ENCODE assay signal across 18 cellular contexts in the genomic region with DNA sequence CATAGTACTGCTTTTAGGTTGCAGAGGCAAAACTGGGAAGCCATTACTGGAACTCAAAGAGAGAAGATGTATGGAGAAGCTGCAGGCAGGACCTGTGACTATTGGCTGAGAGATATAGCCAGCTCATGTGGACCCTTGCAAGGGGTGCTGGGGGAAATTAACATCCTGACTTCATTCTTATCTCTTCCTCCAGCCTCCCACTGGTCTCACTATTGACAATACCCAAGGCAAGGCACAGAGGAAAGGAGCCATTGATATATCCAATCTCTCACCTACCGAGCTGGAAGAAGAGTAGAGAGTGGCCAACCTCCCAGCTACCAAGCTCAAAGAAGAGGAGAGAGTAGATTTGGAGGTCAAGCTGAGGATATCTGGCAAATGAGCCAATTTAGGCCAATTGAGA.
"Had no signal": no experiment of that assay in that cellular context is flagged by ENCODE, and none has a peak within 500 bp of the region (broad histone marks: within the 10 kb centered on the region; RNA-seq: fewer than 3 reads in every experiment).

No MANE protein-coding gene starts in this region.

- H3K9me3 ChIP-seq: adrenal gland, esophagus muscularis mucosa, right lobe of liver, uterus had no signal

- H3K27ac Mint-ChIP-seq: activated CD4-positive, alpha-beta memory T cell treated with anti-CD3 and anti-CD28 coated beads for 36 hours; activated naive CD4-positive, alpha-beta T cell treated with anti-CD3 and anti-CD28 coated beads, Interleukin-2, amount 50 U/mL, for 24 hours; natural killer cell treated with Interleukin-12 subunit alpha and Interleukin-12 subunit beta and Interleukin-15 and Interleukin-18, amount 100 ng/mL, for 72 hours; stimulated activated naive CD8-positive, alpha-beta T cell treated with anti-CD3 and anti-CD28 coated beads, Interleukin-15, amount 100 ng/mL, for 72 hours had no signal

- H3K36me3 ChIP-seq: adrenal gland, cardiac muscle cell, esophagus muscularis mucosa, right lobe of liver, uterus had no signal

- H3K4me1 Mint-ChIP-seq: activated naive CD4-positive, alpha-beta T cell treated with anti-CD3 and anti-CD28 coated beads, Interleukin-2, amount 50 U/mL, for 24 hours; immature natural killer cell had no signal

- H3K4me3 Mint-ChIP-seq: activated CD4-positive, alpha-beta memory T cell treated with anti-CD3 and anti-CD28 coated beads for 36 hours; activated naive CD4-positive, alpha-beta T cell treated with anti-CD3 and anti-CD28 coated beads, Interleukin-2, amount 50 U/mL, for 24 hours; activated T-cell treated with anti-CD3 and anti-CD28 coated beads, Interleukin-2, amount 50 U/mL, for 4 hours; immature natural killer cell; natural killer cell treated with Interleukin-12 subunit alpha and Interleukin-12 subunit beta and Interleukin-15 and Interleukin-18, amount 100 ng/mL, for 72 hours; stimulated activated naive CD8-positive, alpha-beta T cell treated with anti-CD3 and anti-CD28 coated beads, Interleukin-15, amount 100 ng/mL, for 72 hours had no signal

- H3K27me3 ChIP-seq: adrenal gland, cardiac muscle cell, esophagus muscularis mucosa, right lobe of liver, uterus had no signal

- H3K27me3 Mint-ChIP-seq: stimulated activated naive CD8-positive, alpha-beta T cell treated with anti-CD3 and anti-CD28 coated beads, Interleukin-15, amount 100 ng/mL, for 72 hours had no signal

- H3K9me3 Mint-ChIP-seq: activated naive CD4-positive, alpha-beta T cell treated with anti-CD3 and anti-CD28 coated beads, Interleukin-2, amount 50 U/mL, for 24 hours; natural killer cell treated with Interleukin-12 subunit alpha and Interleukin-12 subunit beta and Interleukin-15 and Interleukin-18, amount 100 ng/mL, for 72 hours had no signal

- H3K27ac ChIP-seq: adrenal gland, cardiac muscle cell, SK-N-MC, uterus, VCaP had no signal

- FAIRE-seq: colon had no signal

- ATAC-seq: activated T-cell treated with anti-CD3 and anti-CD28 coated beads, Interleukin-2, amount 50 U/mL, for 4 hours; natural killer cell treated with Interleukin-12 subunit alpha and Interleukin-12 subunit beta and Interleukin-15 and Interleukin-18, amount 100 ng/mL, for 72 hours; stimulated activated naive CD8-positive, alpha-beta T cell treated with anti-CD3 and anti-CD28 coated beads, Interleukin-15, amount 100 ng/mL, for 72 hours had no signal

- H3K4me3 ChIP-seq: adrenal gland, cardiac muscle cell, esophagus muscularis mucosa, right lobe of liver, SK-N-MC, uterus had no signal

- DNase-seq: activated CD4-positive, alpha-beta memory T cell treated with anti-CD3 and anti-CD28 coated beads for 36 hours; activated effector memory CD4-positive, alpha-beta T cell treated with Interleukin-2 at 50 U/mL for 16 hours; activated T-cell treated with anti-CD3 and anti-CD28 coated beads, Interleukin-2, amount 50 U/mL, for 4 hours; adrenal gland; glutamatergic neuron; immature natural killer cell; occipital lobe; right lobe of liver; stimulated activated CD4-positive, alpha-beta T cell treated with anti-CD3 and anti-CD28 coated beads, Interleukin-1b, Interleukin-23, amount 100 ng/mL, for 48 hours; stimulated activated naive CD8-positive, alpha-beta T cell treated with anti-CD3 and anti-CD28 coated beads, Interleukin-15, amount 100 ng/mL, for 72 hours; uterus had no signal
